8 cellular contexts compared by ENCODE assay signal in genomic region chr20:46894579-46894958, GRCh38. TPM values are rescaled to one million over a fixed set of nuclear protein-coding genes. Genes with fewer than 3 reads are reported as not detected.
A peak's percentile ranks its signal among the peaks of the same experiment; 100 is the strongest.
DNase-seq lines count a peak whose midpoint lies in the region; TF ChIP-seq lines count a peak whose summit lies in the region.

TSS of gene EYA2 (plus strand) at chr20:46894843. CDS start at chr20:46990011, 95,168 bp downstream.

- no peaks in the 10 kb centered on the region for H3K9me3 ChIP-seq in esophagus (ENCODE audit: control insufficient read depth in 2 of 2, insufficient read depth in 1 of 2, low read depth in 1 of 2, low read length in 1 of 2)
- H3K9me3 ChIP-seq in MM.1S (replicated peaks; ENCODE audit: insufficient read depth, low read length) = no peaks in the 10 kb centered on the region

- no peaks in the 10 kb centered on the region for H3K9me2 ChIP-seq in MM.1S (replicated peaks; ENCODE audit: insufficient read depth, low read length)

- CTCF ChIA-PET in activated CD4-positive, alpha-beta memory T cell treated with anti-CD3 and anti-CD28 coated beads, Interleukin-2, amount 10 ng/mL, durations not matched to agents 7 days and 5 days (lab: Charles Lee) = no interaction called here

- H3K4me2 ChIP-seq in MM.1S (ENCODE audit: low read depth, low read length) = no peak within 1 kb of the TSS

- H3K4me1 ChIP-seq in esophagus (ENCODE audit: control insufficient read depth in 2 of 2, insufficient read depth in 2 of 2, low read length in 1 of 2) (no peaks in the 10 kb centered on the region), MM.1S (ENCODE audit: low read length) (no peaks in the 10 kb centered on the region)

- peaks cover 50% of the 10 kb centered on the region for H3K4me1 Mint-ChIP-seq in nephron
- no peaks in the 10 kb centered on the region for H3K4me1 Mint-ChIP-seq in activated CD4-positive, alpha-beta memory T cell treated with anti-CD3 and anti-CD28 coated beads, Interleukin-2, amount 10 ng/mL, durations not matched to agents 7 days and 5 days

- 0 to 2% methylated on average over 16 to 51 of the region's 52 CpGs for WGBS in esophagus, 2 donors

- peaks cover 5% of the 10 kb centered on the region for H3K36me3 Mint-ChIP-seq in nephron (ENCODE audit: low read depth)
- no peaks in the 10 kb centered on the region for H3K36me3 Mint-ChIP-seq in activated CD4-positive, alpha-beta memory T cell treated with anti-CD3 and anti-CD28 coated beads, Interleukin-2, amount 10 ng/mL, durations not matched to agents 7 days and 5 days (ENCODE audit: low read depth)

- H3K27ac ChIP-seq in esophagus (ENCODE audit: low read depth in 2 of 2, low read length in 1 of 2) (peak within 1 kb of the TSS; percentile 70 to 77), MM.1S (ENCODE audit: low read length) (no peak within 1 kb of the TSS)

- H3K4me3 ChIP-seq in AG10803 (ENCODE audit: low read length) (peak within 1 kb of the TSS; percentile 53), esophagus (ENCODE audit: low read depth in 1 of 2, low read length in 2 of 2) (peak within 1 kb of the TSS; percentile 75 to 79), MM.1S (ENCODE audit: low read length) (no peak within 1 kb of the TSS)

- no peak within 1 kb of the TSS for H3K9ac ChIP-seq in MM.1S (ENCODE audit: low read length)

- DNase-seq in AG10803 (ENCODE audit: low read depth) (peak; percentile 9), NCI-H1105 (lab: John Stamatoyannopoulos, UW) (peak; percentile 58), NCI-H2107 treated with DMSO at 0.1 percent for 48 hours (lab: John Stamatoyannopoulos, UW; ENCODE audit: unreplicated experiment) (no peak), MM.1S (no peak)
- no peak for DNase-seq in effector CD8-positive, alpha-beta T cell (lab: John Stamatoyannopoulos, UW)
- no peak for DNase-seq in activated CD4-positive, alpha-beta memory T cell treated with anti-CD3 and anti-CD28 coated beads, Interleukin-2, amount 10 ng/mL, durations not matched to agents 7 days and 5 days

- peaks cover 17% of the 10 kb centered on the region for H3K9me3 Mint-ChIP-seq in nephron
- no peaks in the 10 kb centered on the region for H3K9me3 Mint-ChIP-seq in activated CD4-positive, alpha-beta memory T cell treated with anti-CD3 and anti-CD28 coated beads, Interleukin-2, amount 10 ng/mL, durations not matched to agents 7 days and 5 days

- POLR2A ChIA-PET in activated CD4-positive, alpha-beta memory T cell treated with anti-CD3 and anti-CD28 coated beads, Interleukin-2, amount 10 ng/mL, durations not matched to agents 7 days and 5 days (lab: Charles Lee) = no interaction called here

- H3K4me3 Mint-ChIP-seq in nephron = peak within 1 kb of the TSS; percentile 86 to 96 (median 94)
- no peak within 1 kb of the TSS for H3K4me3 Mint-ChIP-seq in activated CD4-positive, alpha-beta memory T cell treated with anti-CD3 and anti-CD28 coated beads, Interleukin-2, amount 10 ng/mL, durations not matched to agents 7 days and 5 days

- H2AFZ ChIP-seq in MM.1S (ENCODE audit: low read length) = no peak within 1 kb of the TSS

- TF ChIP-seq CTCF in AG10803 (conservative IDR thresholded peaks at IDR 0.05; ENCODE audit: low read length) (no peak), nephron (IDR thresholded peaks at IDR 0.05; ENCODE audit: unreplicated experiment in 3 of 3) (no peak), MM.1S (IDR thresholded peaks at IDR 0.05; ENCODE audit: low read length) (no peak)

- peaks cover 65% of the 10 kb centered on the region for H3K27me3 Mint-ChIP-seq in nephron (ENCODE audit: low read depth)
- H3K27me3 Mint-ChIP-seq in activated CD4-positive, alpha-beta memory T cell treated with anti-CD3 and anti-CD28 coated beads, Interleukin-2, amount 10 ng/mL, durations not matched to agents 7 days and 5 days = peaks cover 77% of the 10 kb centered on the region

- no peaks in the 10 kb centered on the region for H4K20me1 ChIP-seq in MM.1S (ENCODE audit: insufficient read depth, low read length)

- H3F3A ChIP-seq in MM.1S (ENCODE audit: insufficient read depth, low read length) = no peaks in the 10 kb centered on the region

- H3K27me3 ChIP-seq in esophagus (ENCODE audit: control insufficient read depth in 1 of 2, insufficient read depth in 2 of 2, low read length in 2 of 2) (no peaks in the 10 kb centered on the region), MM.1S (replicated peaks; ENCODE audit: insufficient read depth, low read length) (peaks cover 15% of the 10 kb centered on the region; the same call in 1 of the 2 replicates)

- no peaks in the 10 kb centered on the region for H3K79me2 ChIP-seq in MM.1S (ENCODE audit: low read length)

- H3K36me3 ChIP-seq in esophagus (ENCODE audit: control insufficient read depth in 2 of 2, insufficient read depth in 2 of 2, low read length in 1 of 2) (no peaks in the 10 kb centered on the region), MM.1S (replicated peaks; ENCODE audit: insufficient read depth, low read length) (no peaks in the 10 kb centered on the region)

- peak within 1 kb of the TSS; percentile 57 to 72 (median 64) for H3K27ac Mint-ChIP-seq in nephron
- no peak within 1 kb of the TSS for H3K27ac Mint-ChIP-seq in activated CD4-positive, alpha-beta memory T cell treated with anti-CD3 and anti-CD28 coated beads, Interleukin-2, amount 10 ng/mL, durations not matched to agents 7 days and 5 days

RNA-seq across cellular contexts. Expression of gene EYA2, which starts in this region (rescaled TPM):
- polyA plus RNA-seq in esophagus = 10 to 100 TPM; 21.5 to 23.6 TPM
- under 1 TPM; 0.15 to 0.28 TPM for total RNA-seq in activated CD4-positive, alpha-beta memory T cell treated with anti-CD3 and anti-CD28 coated beads, Interleukin-2, amount 10 ng/mL, durations not matched to agents 7 days and 5 days

Comparison
In these comparisons a context has a peak if more than half of its experiments do, and no peak if none do; other contexts are left out.
1. DNase-seq: peak in AG10803 (single experiment) and NCI-H1105 (single experiment); none in effector CD8-positive, alpha-beta T cell (single experiment), NCI-H2107 treated with DMSO at 0.1 percent for 48 hours (single experiment), MM.1S (single experiment) and activated CD4-positive, alpha-beta memory T cell treated with anti-CD3 and anti-CD28 coated beads, Interleukin-2, amount 10 ng/mL, durations not matched to agents 7 days and 5 days (single experiment).